Comparison of ENCODE assay signal across 22 cellular contexts in genomic region chr1:13394761-13395160, GRCh38. TPM values are rescaled to one million over a fixed set of nuclear protein-coding genes. Genes with fewer than 3 reads are reported as not detected.
"Had no signal": no experiment of that assay in that cellular context is flagged by ENCODE, and none has a peak within 500 bp of the region (broad histone marks: within the 10 kb centered on the region; RNA-seq: fewer than 3 reads in every experiment).

No MANE protein-coding gene starts in this region.

RNA-seq across cellular contexts. Expression of gene PRAMEF17, which starts 5.3 kb away (rescaled TPM):
- total RNA-seq: hepatocyte; kidney; kidney epithelial cell; left cardiac atrium; left colon; left lobe of liver; left lung; left ventricle myocardium inferior; left ventricle myocardium superior; liver; lower leg skin; lower lobe of right lung; lung; lung microvascular endothelial cell; mammary epithelial cell; mesenteric fat pad; mesothelial cell of epicardium; mononuclear cell; mucosa of descending colon; mucosa of gallbladder; myocyte; naive thymus-derived CD4-positive, alpha-beta T cell had no signal

RNA-seq across cellular contexts. Expression of gene PRAMEF20, which starts 15.5 kb away (rescaled TPM):
- total RNA-seq: hepatocyte; kidney; kidney epithelial cell; left cardiac atrium; left colon; left lobe of liver; left lung; left ventricle myocardium inferior; left ventricle myocardium superior; liver; lower leg skin; lower lobe of right lung; lung; lung microvascular endothelial cell; mammary epithelial cell; mesenteric fat pad; mesothelial cell of epicardium; mononuclear cell; mucosa of descending colon; mucosa of gallbladder; myocyte; naive thymus-derived CD4-positive, alpha-beta T cell had no signal

RNA-seq across cellular contexts. Expression of gene PRAMEF19, which starts 23.0 kb away (rescaled TPM):
- total RNA-seq: hepatocyte; kidney; kidney epithelial cell; left cardiac atrium; left colon; left lobe of liver; left lung; left ventricle myocardium inferior; left ventricle myocardium superior; liver; lower leg skin; lower lobe of right lung; lung; lung microvascular endothelial cell; mammary epithelial cell; mesenteric fat pad; mesothelial cell of epicardium; mononuclear cell; mucosa of descending colon; mucosa of gallbladder; myocyte; naive thymus-derived CD4-positive, alpha-beta T cell had no signal

RNA-seq across cellular contexts. Expression of gene PRAMEF14, which starts 47.8 kb away (rescaled TPM):
- total RNA-seq: hepatocyte; kidney; kidney epithelial cell; left cardiac atrium; left colon; left lobe of liver; left lung; left ventricle myocardium inferior; left ventricle myocardium superior; liver; lower leg skin; lower lobe of right lung; lung; lung microvascular endothelial cell; mammary epithelial cell; mesenteric fat pad; mesothelial cell of epicardium; mononuclear cell; mucosa of descending colon; mucosa of gallbladder; myocyte; naive thymus-derived CD4-positive, alpha-beta T cell had no signal
